ENCODE assay signal across 18 cellular contexts in the genomic region with DNA sequence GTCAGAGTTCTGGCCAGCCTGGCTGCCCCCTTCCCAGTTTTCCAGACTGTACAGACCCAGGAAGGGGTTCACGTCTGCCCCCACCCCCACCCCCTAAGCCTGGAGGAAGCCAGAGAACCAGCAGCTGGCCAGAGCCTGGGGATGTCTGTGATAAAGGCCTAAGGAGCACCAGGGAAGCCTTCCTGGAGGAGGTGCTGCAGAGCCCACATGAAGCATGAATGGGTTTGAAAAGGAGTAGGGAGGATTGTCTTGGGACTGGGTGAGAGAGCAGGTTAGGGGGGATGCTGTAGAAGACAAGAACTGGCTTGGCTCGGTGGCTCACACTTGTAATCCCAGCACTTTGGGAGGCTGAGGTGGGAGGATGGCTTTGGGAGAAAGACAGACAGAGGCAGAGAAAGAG. TPM values are rescaled to one million over a fixed set of nuclear protein-coding genes. Genes with fewer than 3 reads are reported as not detected.
DNase-seq lines count a peak whose midpoint lies in the region; ATAC-seq and TF ChIP-seq lines count a peak whose summit lies in the region.
"Had no signal": no experiment of that assay in that cellular context is flagged by ENCODE, and none has a peak within 500 bp of the region (broad histone marks: within the 10 kb centered on the region; RNA-seq: fewer than 3 reads in every experiment).

No MANE protein-coding gene starts in this region.

- intact Hi-C loops in activated CD8-positive, alpha-beta T cell treated with anti-CD3 and anti-CD28 coated beads for 36 hours (cut with micrococcal nuclease), result no loop called here
- intact Hi-C loops in activated T-helper 2 cell treated with anti-CD3 and anti-CD28 coated beads, Interferon-gamma antibody, Interleukin-2, Interleukin-4, amounts not matched to agents 10 μg/mL and 5 μg/mL and 100 μg/mL, durations not matched to agents 14 hours and 24 hours and 36 hours (cut with micrococcal nuclease), result no loop called here

- H3K4me1 ChIP-seq in CD4-positive, CD25-positive, alpha-beta regulatory T cell (ENCODE audit: control insufficient read depth, insufficient read depth, low read length, poor library complexity, severe bottlenecking), result peaks cover 13% of the 10 kb centered on the region

- peak overlapping the region; percentile 13 for H3K27ac Mint-ChIP-seq in activated CD8-positive, alpha-beta T cell treated with anti-CD3 and anti-CD28 coated beads, Interleukin-2, amount 10 ng/mL, durations not matched to agents 7 days and 5 days
- H3K27ac Mint-ChIP-seq in activated CD8-positive, alpha-beta T cell treated with anti-CD3 and anti-CD28 coated beads for 36 hours, result no peak overlapping the region
- H3K27ac Mint-ChIP-seq in CD4-positive, CD25-positive, alpha-beta regulatory T cell, result peak overlapping the region in 2 of 3 donors; percentile 48 to 62
- H3K27ac Mint-ChIP-seq in activated T-helper 2 cell treated with anti-CD3 and anti-CD28 coated beads, Interferon-gamma antibody, Interleukin-2, Interleukin-4, amounts not matched to agents 10 μg/mL and 5 μg/mL and 100 μg/mL, durations not matched to agents 14 hours and 24 hours and 36 hours, result peak overlapping the region; percentile 9
- H3K27ac Mint-ChIP-seq in stimulated activated effector memory CD8-positive, alpha-beta T cell treated with anti-CD3 and anti-CD28 coated beads, Interleukin-12 subunit alpha, Interleukin-12 subunit beta, amount 100 ng/mL, for 72 hours, result peak overlapping the region; percentile 56

- no peak for TF ChIP-seq CTCF in activated CD8-positive, alpha-beta T cell treated with anti-CD3 and anti-CD28 coated beads for 36 hours (IDR thresholded peaks at IDR 0.05)

- H3K9me3 Mint-ChIP-seq in activated CD8-positive, alpha-beta T cell treated with anti-CD3 and anti-CD28 coated beads, Interleukin-2, amount 10 ng/mL, durations not matched to agents 7 days and 5 days (ENCODE audit: insufficient read depth), result no peaks in the 10 kb centered on the region
- H3K9me3 Mint-ChIP-seq in activated CD8-positive, alpha-beta T cell treated with anti-CD3 and anti-CD28 coated beads for 36 hours, result no peaks in the 10 kb centered on the region
- no peaks in the 10 kb centered on the region for H3K9me3 Mint-ChIP-seq in CD4-positive, CD25-positive, alpha-beta regulatory T cell
- no peaks in the 10 kb centered on the region for H3K9me3 Mint-ChIP-seq in activated T-helper 2 cell treated with anti-CD3 and anti-CD28 coated beads, Interferon-gamma antibody, Interleukin-2, Interleukin-4, amounts not matched to agents 10 μg/mL and 5 μg/mL and 100 μg/mL, durations not matched to agents 14 hours and 24 hours and 36 hours
- H3K9me3 Mint-ChIP-seq in stimulated activated effector memory CD8-positive, alpha-beta T cell treated with anti-CD3 and anti-CD28 coated beads, Interleukin-12 subunit alpha, Interleukin-12 subunit beta, amount 100 ng/mL, for 72 hours, result no peaks in the 10 kb centered on the region

- H3K27ac ChIP-seq in CD4-positive, CD25-positive, alpha-beta regulatory T cell (ENCODE audit: insufficient read depth, low read length, poor library complexity, severe bottlenecking), result no peak overlapping the region
- H3K27ac ChIP-seq: C4-2B, PC-9, SJSA1 had no signal

- no peak overlapping the region for H3K4me3 ChIP-seq in CD4-positive, CD25-positive, alpha-beta regulatory T cell (ENCODE audit: low read depth, low read length)
- H3K4me3 ChIP-seq: PC-9, SJSA1 had no signal

- H3K4me1 Mint-ChIP-seq in activated CD8-positive, alpha-beta T cell treated with anti-CD3 and anti-CD28 coated beads, Interleukin-2, amount 10 ng/mL, durations not matched to agents 7 days and 5 days (ENCODE audit: low read depth), result peaks cover 18% of the 10 kb centered on the region
- H3K4me1 Mint-ChIP-seq in activated CD8-positive, alpha-beta T cell treated with anti-CD3 and anti-CD28 coated beads for 36 hours (ENCODE audit: low read depth), result peaks cover 19% of the 10 kb centered on the region
- H3K4me1 Mint-ChIP-seq in CD4-positive, CD25-positive, alpha-beta regulatory T cell, result peaks cover 8 to 36% (median 12%) of the 10 kb centered on the region in 4 donors
- peaks cover 16% of the 10 kb centered on the region for H3K4me1 Mint-ChIP-seq in activated T-helper 2 cell treated with anti-CD3 and anti-CD28 coated beads, Interferon-gamma antibody, Interleukin-2, Interleukin-4, amounts not matched to agents 10 μg/mL and 5 μg/mL and 100 μg/mL, durations not matched to agents 14 hours and 24 hours and 36 hours (ENCODE audit: low read depth)
- H3K4me1 Mint-ChIP-seq in stimulated activated effector memory CD8-positive, alpha-beta T cell treated with anti-CD3 and anti-CD28 coated beads, Interleukin-12 subunit alpha, Interleukin-12 subunit beta, amount 100 ng/mL, for 72 hours, result peaks cover 29% of the 10 kb centered on the region

- CTCF ChIA-PET in activated CD8-positive, alpha-beta T cell treated with anti-CD3 and anti-CD28 coated beads, Interleukin-2, amount 10 ng/mL, durations not matched to agents 7 days and 5 days (lab: Charles Lee), result interaction anchor here (1.3 kb wide), 1 partner anchor 17 kb away, joined by 4 read pairs; no protein-coding TSS in a partner anchor
- CTCF ChIA-PET in activated CD8-positive, alpha-beta T cell treated with anti-CD3 and anti-CD28 coated beads for 36 hours (lab: Charles Lee), result interaction anchor here (1.0 kb wide), 1 partner anchor 16 kb away, joined by 4 read pairs; no protein-coding TSS in a partner anchor

- DNase-seq in activated CD8-positive, alpha-beta T cell treated with anti-CD3 and anti-CD28 coated beads, Interleukin-2, amount 10 ng/mL, durations not matched to agents 7 days and 5 days, result no peak
- no peak for DNase-seq in activated CD8-positive, alpha-beta T cell treated with anti-CD3 and anti-CD28 coated beads for 36 hours
- DNase-seq in CD4-positive, CD25-positive, alpha-beta regulatory T cell, result no peak
- no peak for DNase-seq in activated T-helper 2 cell treated with anti-CD3 and anti-CD28 coated beads, Interferon-gamma antibody, Interleukin-2, Interleukin-4, amounts not matched to agents 10 μg/mL and 5 μg/mL and 100 μg/mL, durations not matched to agents 14 hours and 24 hours and 36 hours (ENCODE audit: low spot score)
- DNase-seq in stimulated activated effector memory CD8-positive, alpha-beta T cell treated with anti-CD3 and anti-CD28 coated beads, Interleukin-12 subunit alpha, Interleukin-12 subunit beta, amount 100 ng/mL, for 72 hours (ENCODE audit: low spot score in 2 of 2), result no peak
- DNase-seq in EL, result no peak
- DNase-seq: Calu3, HCEC 1CT, NCI-H1048, NCI-H1436 treated with DMSO at 0.1 percent for 48 hours, NCI-H2081, NCI-H510A, NCI-H774, PC-9 had no signal

- H3K9me3 ChIP-seq in CD4-positive, CD25-positive, alpha-beta regulatory T cell (ENCODE audit: control insufficient read depth in 2 of 2, low read length in 2 of 2), result no peaks in the 10 kb centered on the region
- H3K9me3 ChIP-seq: SJSA1 had no signal

- H3K27me3 ChIP-seq in CD4-positive, CD25-positive, alpha-beta regulatory T cell (ENCODE audit: control insufficient read depth, insufficient read depth, low read length), result no peaks in the 10 kb centered on the region
- H3K27me3 ChIP-seq: SJSA1 had no signal

- peaks cover 52% of the 10 kb centered on the region for H3K36me3 Mint-ChIP-seq in activated CD8-positive, alpha-beta T cell treated with anti-CD3 and anti-CD28 coated beads, Interleukin-2, amount 10 ng/mL, durations not matched to agents 7 days and 5 days (ENCODE audit: low read depth)
- H3K36me3 Mint-ChIP-seq in activated CD8-positive, alpha-beta T cell treated with anti-CD3 and anti-CD28 coated beads for 36 hours (ENCODE audit: low read depth), result peaks cover 39% of the 10 kb centered on the region
- H3K36me3 Mint-ChIP-seq in CD4-positive, CD25-positive, alpha-beta regulatory T cell, result peaks cover 52% of the 10 kb centered on the region
- peaks cover 71% of the 10 kb centered on the region for H3K36me3 Mint-ChIP-seq in activated T-helper 2 cell treated with anti-CD3 and anti-CD28 coated beads, Interferon-gamma antibody, Interleukin-2, Interleukin-4, amounts not matched to agents 10 μg/mL and 5 μg/mL and 100 μg/mL, durations not matched to agents 14 hours and 24 hours and 36 hours (ENCODE audit: low read depth)
- peaks cover 94% of the 10 kb centered on the region for H3K36me3 Mint-ChIP-seq in stimulated activated effector memory CD8-positive, alpha-beta T cell treated with anti-CD3 and anti-CD28 coated beads, Interleukin-12 subunit alpha, Interleukin-12 subunit beta, amount 100 ng/mL, for 72 hours

- POLR2A ChIA-PET in activated CD8-positive, alpha-beta T cell treated with anti-CD3 and anti-CD28 coated beads, Interleukin-2, amount 10 ng/mL, durations not matched to agents 7 days and 5 days (lab: Charles Lee), result no interaction called here
- POLR2A ChIA-PET in activated CD8-positive, alpha-beta T cell treated with anti-CD3 and anti-CD28 coated beads for 36 hours (lab: Charles Lee), result interaction anchor here (0.6 kb wide), 1 partner anchor 46 kb away, joined by 3 read pairs; no protein-coding TSS in a partner anchor

- peaks cover 76% of the 10 kb centered on the region for H3K36me3 ChIP-seq in CD4-positive, CD25-positive, alpha-beta regulatory T cell (ENCODE audit: control insufficient read depth, insufficient read depth, low read length)

- ATAC-seq in activated CD8-positive, alpha-beta T cell treated with anti-CD3 and anti-CD28 coated beads, Interleukin-2, amount 10 ng/mL, durations not matched to agents 7 days and 5 days, result no peak
- no peak for ATAC-seq in activated CD8-positive, alpha-beta T cell treated with anti-CD3 and anti-CD28 coated beads for 36 hours
- ATAC-seq in CD4-positive, CD25-positive, alpha-beta regulatory T cell (ENCODE audit: low read depth in 2 of 2), result no peak
- no peak for ATAC-seq in stimulated activated effector memory CD8-positive, alpha-beta T cell treated with anti-CD3 and anti-CD28 coated beads, Interleukin-12 subunit alpha, Interleukin-12 subunit beta, amount 100 ng/mL, for 72 hours
- ATAC-seq in HG02642 (IDR thresholded peaks at IDR 0.05; ENCODE audit: poor library complexity, unreplicated experiment), result no peak
- ATAC-seq in GM19397 (IDR thresholded peaks at IDR 0.05; ENCODE audit: unreplicated experiment), result no peak

- no peak overlapping the region for H3K4me3 Mint-ChIP-seq in activated CD8-positive, alpha-beta T cell treated with anti-CD3 and anti-CD28 coated beads, Interleukin-2, amount 10 ng/mL, durations not matched to agents 7 days and 5 days
- H3K4me3 Mint-ChIP-seq in activated CD8-positive, alpha-beta T cell treated with anti-CD3 and anti-CD28 coated beads for 36 hours, result no peak overlapping the region
- H3K4me3 Mint-ChIP-seq in CD4-positive, CD25-positive, alpha-beta regulatory T cell, result no peak overlapping the region
- H3K4me3 Mint-ChIP-seq in activated T-helper 2 cell treated with anti-CD3 and anti-CD28 coated beads, Interferon-gamma antibody, Interleukin-2, Interleukin-4, amounts not matched to agents 10 μg/mL and 5 μg/mL and 100 μg/mL, durations not matched to agents 14 hours and 24 hours and 36 hours (ENCODE audit: low read depth), result no peak overlapping the region
- no peak overlapping the region for H3K4me3 Mint-ChIP-seq in stimulated activated effector memory CD8-positive, alpha-beta T cell treated with anti-CD3 and anti-CD28 coated beads, Interleukin-12 subunit alpha, Interleukin-12 subunit beta, amount 100 ng/mL, for 72 hours

- H3K27me3 Mint-ChIP-seq in activated CD8-positive, alpha-beta T cell treated with anti-CD3 and anti-CD28 coated beads, Interleukin-2, amount 10 ng/mL, durations not matched to agents 7 days and 5 days (ENCODE audit: low read depth), result no peaks in the 10 kb centered on the region
- no peaks in the 10 kb centered on the region for H3K27me3 Mint-ChIP-seq in activated CD8-positive, alpha-beta T cell treated with anti-CD3 and anti-CD28 coated beads for 36 hours
- no peaks in the 10 kb centered on the region for H3K27me3 Mint-ChIP-seq in CD4-positive, CD25-positive, alpha-beta regulatory T cell
- H3K27me3 Mint-ChIP-seq in activated T-helper 2 cell treated with anti-CD3 and anti-CD28 coated beads, Interferon-gamma antibody, Interleukin-2, Interleukin-4, amounts not matched to agents 10 μg/mL and 5 μg/mL and 100 μg/mL, durations not matched to agents 14 hours and 24 hours and 36 hours (ENCODE audit: low read depth), result no peaks in the 10 kb centered on the region

RNA-seq across cellular contexts. Expression of a gene that starts 5.8 kb away (rescaled TPM):
- total RNA-seq in activated CD8-positive, alpha-beta T cell treated with anti-CD3 and anti-CD28 coated beads, Interleukin-2, amount 10 ng/mL, durations not matched to agents 7 days and 5 days, result 100 to 1,000 TPM; 116 to 124 TPM
- 10 to 100 TPM; 82.8 to 89.3 TPM for total RNA-seq in activated CD8-positive, alpha-beta T cell treated with anti-CD3 and anti-CD28 coated beads for 36 hours
- 195 TPM for total RNA-seq in CD4-positive, CD25-positive, alpha-beta regulatory T cell
- polyA plus RNA-seq in CD4-positive, CD25-positive, alpha-beta regulatory T cell, result 100 to 1,000 TPM; 120 to 172 (median 151) TPM
- 125 and 136 TPM in 2 replicates for total RNA-seq in activated T-helper 2 cell treated with anti-CD3 and anti-CD28 coated beads, Interferon-gamma antibody, Interleukin-2, Interleukin-4, amounts not matched to agents 10 μg/mL and 5 μg/mL and 100 μg/mL, durations not matched to agents 14 hours and 24 hours and 36 hours

RNA-seq across cellular contexts. Expression of a gene that starts 18.7 kb away (rescaled TPM):
- 10 to 100 TPM; 54.3 to 54.7 TPM for total RNA-seq in activated CD8-positive, alpha-beta T cell treated with anti-CD3 and anti-CD28 coated beads, Interleukin-2, amount 10 ng/mL, durations not matched to agents 7 days and 5 days
- 100 to 1,000 TPM; 117 to 121 TPM for total RNA-seq in activated CD8-positive, alpha-beta T cell treated with anti-CD3 and anti-CD28 coated beads for 36 hours
- total RNA-seq in CD4-positive, CD25-positive, alpha-beta regulatory T cell, result 115 TPM
- polyA plus RNA-seq in CD4-positive, CD25-positive, alpha-beta regulatory T cell, result 10 to 100 TPM; 20.7 to 32.0 (median 26.7) TPM
- 101 and 104 TPM in 2 replicates for total RNA-seq in activated T-helper 2 cell treated with anti-CD3 and anti-CD28 coated beads, Interferon-gamma antibody, Interleukin-2, Interleukin-4, amounts not matched to agents 10 μg/mL and 5 μg/mL and 100 μg/mL, durations not matched to agents 14 hours and 24 hours and 36 hours
